In the genomic region with DNA sequence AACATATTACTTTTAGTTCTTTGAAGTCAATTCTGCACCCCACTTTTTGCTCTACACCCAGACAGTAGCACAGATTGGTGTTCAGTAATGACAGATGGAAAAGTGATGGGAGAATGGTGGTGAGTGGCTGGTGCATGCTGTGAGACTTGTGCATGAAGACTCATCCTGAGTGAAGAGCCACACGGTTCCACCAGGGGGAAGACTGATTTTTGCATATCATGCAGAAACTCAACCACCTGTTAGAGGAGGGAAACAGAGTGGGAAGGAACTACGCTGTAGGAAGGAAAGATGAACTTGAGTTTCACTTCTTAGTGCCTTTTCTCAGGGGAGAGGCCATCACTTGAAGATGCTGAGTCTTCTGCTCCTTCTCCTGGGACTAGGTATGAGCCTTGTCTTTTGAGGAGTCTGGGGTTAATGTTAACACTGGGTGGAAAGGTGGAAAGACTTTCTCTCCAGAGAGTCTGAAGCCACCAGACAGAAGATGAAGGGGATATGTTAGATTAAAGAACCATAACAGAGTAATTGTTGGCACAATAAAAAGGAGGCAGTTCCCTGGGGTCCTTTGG, we compare ENCODE assay signal across 10 cellular contexts. TPM values are rescaled to one million over a fixed set of nuclear protein-coding genes. Genes with fewer than 3 reads are reported as not detected.
DNase-seq lines count a peak whose midpoint lies in the region; ATAC-seq and TF ChIP-seq lines count a peak whose summit lies in the region.
"Had no signal": no experiment of that assay in that cellular context is flagged by ENCODE, and none has a peak within 500 bp of the region (broad histone marks: within the 10 kb centered on the region; RNA-seq: fewer than 3 reads in every experiment).

No MANE protein-coding gene starts in this region.

- POLR2A ChIA-PET in GM10248 (lab: Yijun Ruan, JAX) = no interaction called here
- POLR2A ChIA-PET in activated naive CD8-positive, alpha-beta T cell treated with anti-CD3 and anti-CD28 coated beads, Interleukin-2, amount 10 ng/mL, durations not matched to agents 7 days and 5 days (lab: Charles Lee) = no interaction called here

- H3K27me3 ChIP-seq in HAP-1 (ENCODE audit: low read depth) = 0 out of 2 replicates have a peak, but pooled peaks cover 3% of the 10 kb centered on the region

- DNase-seq in GM10248 (ENCODE audit: extremely low spot score) (no peak), HAP-1 (ENCODE audit: low spot score in 2 of 2) (no peak), NK-92 (lab: John Stamatoyannopoulos, UW; ENCODE audit: unreplicated experiment) (no peak), NCI-H2196 (lab: John Stamatoyannopoulos, UW; ENCODE audit: unreplicated experiment) (no peak), KBM-7 (no peak)
- no peak for DNase-seq in activated naive CD8-positive, alpha-beta T cell treated with anti-CD3 and anti-CD28 coated beads, Interleukin-2, amount 10 ng/mL, durations not matched to agents 7 days and 5 days

- no peak overlapping the region for H3K4me3 ChIP-seq in HAP-1

- H3K4me3 Mint-ChIP-seq in activated naive CD8-positive, alpha-beta T cell treated with anti-CD3 and anti-CD28 coated beads, Interleukin-2, amount 10 ng/mL, durations not matched to agents 7 days and 5 days = peak overlapping the region; percentile 44

- H3K27ac Mint-ChIP-seq in activated naive CD8-positive, alpha-beta T cell treated with anti-CD3 and anti-CD28 coated beads, Interleukin-2, amount 10 ng/mL, durations not matched to agents 7 days and 5 days = no peak overlapping the region

- no peaks in the 10 kb centered on the region for H3K9me3 Mint-ChIP-seq in activated naive CD8-positive, alpha-beta T cell treated with anti-CD3 and anti-CD28 coated beads, Interleukin-2, amount 10 ng/mL, durations not matched to agents 7 days and 5 days

- CTCF ChIA-PET in GM10248 (lab: Yijun Ruan, JAX) = interaction anchor here (0.8 to 2.7 kb wide), 5 partner anchors 8 to 43 kb away, joined by 3 to 10 read pairs (median 3); no protein-coding TSS in a partner anchor

- no peaks in the 10 kb centered on the region for H3K27me3 Mint-ChIP-seq in activated naive CD8-positive, alpha-beta T cell treated with anti-CD3 and anti-CD28 coated beads, Interleukin-2, amount 10 ng/mL, durations not matched to agents 7 days and 5 days

- peaks cover 5% of the 10 kb centered on the region for H3K4me1 Mint-ChIP-seq in activated naive CD8-positive, alpha-beta T cell treated with anti-CD3 and anti-CD28 coated beads, Interleukin-2, amount 10 ng/mL, durations not matched to agents 7 days and 5 days

- H3K36me3 ChIP-seq in HAP-1 (replicated peaks) = no peaks in the 10 kb centered on the region

- H3K36me3 Mint-ChIP-seq in activated naive CD8-positive, alpha-beta T cell treated with anti-CD3 and anti-CD28 coated beads, Interleukin-2, amount 10 ng/mL, durations not matched to agents 7 days and 5 days = no peaks in the 10 kb centered on the region

- in situ Hi-C loops in HAP-1 (cut with MboI; ENCODE audit: low sequenced_read_pairs) = no loop called here
- in situ Hi-C loops in KBM-7 (cut with MboI; ENCODE audit: low pct_unique_long_range_greater_than_20kb, low sequenced_read_pairs) = no loop called here

- H3K9me3 ChIP-seq in HAP-1 = no peaks in the 10 kb centered on the region

- ATAC-seq in GM19395 (IDR thresholded peaks at IDR 0.05; ENCODE audit: unreplicated experiment) (peak; percentile 99), HG03135 (IDR thresholded peaks at IDR 0.05; ENCODE audit: unreplicated experiment) (peak; percentile 90)
- peak; percentile 47 for ATAC-seq in activated naive CD8-positive, alpha-beta T cell treated with anti-CD3 and anti-CD28 coated beads, Interleukin-2, amount 10 ng/mL, durations not matched to agents 7 days and 5 days (ENCODE audit: low read depth)

- peaks cover 3% of the 10 kb centered on the region; the same call in 1 of the 2 replicates for H3K4me1 ChIP-seq in HAP-1
- H3K4me1 ChIP-seq: parathyroid adenoma had no signal

- peak; percentile 12 for TF ChIP-seq CTCF in GM10248 (IDR thresholded peaks at IDR 0.05; ENCODE audit: control extremely low read depth, extremely low read depth, low read depth, missing control alignments)

RNA-seq across cellular contexts. Expression of a gene that starts 9.3 kb away (rescaled TPM):
- total RNA-seq in activated naive CD8-positive, alpha-beta T cell treated with anti-CD3 and anti-CD28 coated beads, Interleukin-2, amount 10 ng/mL, durations not matched to agents 7 days and 5 days = not detected
- total RNA-seq: H1 had no signal

RNA-seq across cellular contexts. Expression of a gene that starts 30.8 kb away (rescaled TPM):
- not detected for total RNA-seq in activated naive CD8-positive, alpha-beta T cell treated with anti-CD3 and anti-CD28 coated beads, Interleukin-2, amount 10 ng/mL, durations not matched to agents 7 days and 5 days
- total RNA-seq: H1 had no signal

Comparison
In these comparisons a context has a peak if more than half of its experiments do, and no peak if none do; other contexts are left out.
1. ATAC-seq: peak in every context shown above with its lines; median percentile 99 in GM19395; 90 in HG03135; 47 in activated naive CD8-positive, alpha-beta T cell treated with anti-CD3 and anti-CD28 coated beads, Interleukin-2, amount 10 ng/mL, durations not matched to agents 7 days and 5 days.